Comparison of ENCODE assay signal across 8 cellular contexts in genomic region chr6:110180228-110181008, GRCh38. TPM values are rescaled to one million over a fixed set of nuclear protein-coding genes. Genes with fewer than 3 reads are reported as not detected.
DNase-seq lines count a peak whose midpoint lies in the region; ATAC-seq and TF ChIP-seq lines count a peak whose summit lies in the region.

Gene CDC40, plus strand, starts transcription at chr6:110180427. Its CDS starts 18 bp downstream, at chr6:110180445.

- intact Hi-C loops in mucosa of descending colon (cut with DNase I, micrococcal nuclease) = no loop called here

- DNase-seq in HFF-Myc (ENCODE audit: extremely low read depth, low read depth) (no peak), NCI-H1092 treated with DMSO at 0.1 percent for 48 hours (lab: John Stamatoyannopoulos, UW) (peak; percentile 32), mucosa of descending colon (peak; percentile 73 to 81 (median 77)), cerebellar cortex (ENCODE audit: low spot score) (no peak)
- peak; percentile 48 for DNase-seq in activated CD4-positive, alpha-beta T cell treated with anti-CD3 and anti-CD28 coated beads, Interleukin-2, amount 50 U/mL, for 1 hour
- DNase-seq in effector CD4-positive, alpha-beta T cell = peak; percentile 56
- DNase-seq in stimulated activated CD8-positive, alpha-beta memory T cell treated with anti-CD3 and anti-CD28 coated beads, Interleukin-7, amount 100 ng/mL, for 24 hours (ENCODE audit: low read depth) = peak; percentile 25

- no peaks in the 10 kb centered on the region for H3K36me3 ChIP-seq in mucosa of descending colon (ENCODE audit: low read depth)

- H3K4me1 ChIP-seq in mucosa of descending colon (ENCODE audit: low read depth) = peaks cover 21% of the 10 kb centered on the region

- no peak for TF ChIP-seq CTCF in HFF-Myc (IDR thresholded peaks at IDR 0.05; ENCODE audit: low read depth, low read length, missing control alignments)
- TF ChIP-seq CTCF in mucosa of descending colon (IDR thresholded peaks at IDR 0.05) = no peak

- H3K4me3 ChIP-seq in HFF-Myc (replicated peaks; ENCODE audit: low read depth, low read length) (peak within 1 kb of the TSS; percentile 72), mucosa of descending colon (peak within 1 kb of the TSS; percentile 62)

- ATAC-seq in GM18498 (IDR thresholded peaks at IDR 0.05; ENCODE audit: unreplicated experiment) = peak; percentile 61
- peak; percentile 60 for ATAC-seq in mucosa of descending colon

- no peaks in the 10 kb centered on the region for H3K9me3 ChIP-seq in mucosa of descending colon

RNA-seq across cellular contexts. Expression of gene CDC40, which starts in this region (rescaled TPM):
- 10 to 100 TPM; 19.7 to 24.2 (median 22.0) TPM for total RNA-seq in mucosa of descending colon

Comparison
In these comparisons a context has a peak if more than half of its experiments do, and no peak if none do; other contexts are left out.
1. DNase-seq: peak in NCI-H1092 treated with DMSO at 0.1 percent for 48 hours (single experiment), activated CD4-positive, alpha-beta T cell treated with anti-CD3 and anti-CD28 coated beads, Interleukin-2, amount 50 U/mL, for 1 hour (single experiment), effector CD4-positive, alpha-beta T cell (single experiment), mucosa of descending colon (3 of 3) and stimulated activated CD8-positive, alpha-beta memory T cell treated with anti-CD3 and anti-CD28 coated beads, Interleukin-7, amount 100 ng/mL, for 24 hours (single experiment); none in HFF-Myc (single experiment) and cerebellar cortex (single experiment).